Comparison of ENCODE assay signal across 1 cellular context in genomic region chr14:103529383-103530365, GRCh38.
TF ChIP-seq lines count a peak whose summit lies in the region.

No MANE protein-coding gene starts in this region.

TF ChIP-seq in H1, 55 proteins besides CTCF, POLR2A, EP300 and RAD21:
- TF ChIP-seq SAP30 (IDR thresholded peaks at IDR 0.05; ENCODE audit: insufficient read depth, insufficient replicate concordance, low read length) (peak; percentile 90), GABPA (IDR thresholded peaks at IDR 0.05; ENCODE audit: borderline replicate concordance, insufficient read depth, low read length) (no peak), KDM5A (IDR thresholded peaks at IDR 0.05; ENCODE audit: low read length) (0 out of 2 replicates have a peak, but pooled peaks have one; percentile 2)
